ENCODE assay signal across 28 cellular contexts in genomic region chr5:131987251-131987650, GRCh38. TPM values are rescaled to one million over a fixed set of nuclear protein-coding genes. Genes with fewer than 3 reads are reported as not detected.
DNase-seq lines count a peak whose midpoint lies in the region; ATAC-seq, FAIRE-seq and TF ChIP-seq lines count a peak whose summit lies in the region.
"Had no signal": no experiment of that assay in that cellular context is flagged by ENCODE, and none has a peak within 500 bp of the region (broad histone marks: within the 10 kb centered on the region; RNA-seq: fewer than 3 reads in every experiment).

No MANE protein-coding gene starts in this region.

- H3K4me1 ChIP-seq in GM23338 (ENCODE audit: insufficient read depth) (no peaks in the 10 kb centered on the region), kidney (ENCODE audit: control insufficient read depth in 1 of 2, insufficient read depth in 1 of 2, low read depth in 1 of 2, low read length in 2 of 2) (no peaks in the 10 kb centered on the region), BE2C (no peaks in the 10 kb centered on the region)

- DNase-seq in GM23338 (ENCODE audit: low spot score) (no peak), kidney (peak; percentile 39), BE2C (no peak), HUDEP-2 (lab: John Stamatoyannopoulos, UW; ENCODE audit: unreplicated experiment in 76 of 76) (no peak)
- DNase-seq in stimulated activated effector memory CD8-positive, alpha-beta T cell treated with anti-CD3 and anti-CD28 coated beads, Interleukin-12 subunit alpha, Interleukin-12 subunit beta, amount 100 ng/mL, for 72 hours (ENCODE audit: low spot score in 2 of 2) = no peak
- DNase-seq: AML-193; C1 segment of cervical spinal cord; CD4-positive, alpha-beta memory T cell; COR-L47; GOT3; HCEC 1CT; NCI-H1048; NCI-H1417 treated with DMSO at 0.1 percent for 48 hours; NCI-H187; NCI-H2081 treated with DMSO at 0.1 percent for 48 hours; NCI-H2171; NCI-H226; NCI-H510A; NCI-H69; RPMI8226; SHP77 treated with DMSO at 0.1 percent for 48 hours had no signal

- H3K9me3 ChIP-seq in kidney (ENCODE audit: control insufficient read depth in 1 of 2, low read length in 2 of 2) (no peaks in the 10 kb centered on the region), BE2C (no peaks in the 10 kb centered on the region)

- ATAC-seq in GM23338 = no peak
- no peak for ATAC-seq in stimulated activated effector memory CD8-positive, alpha-beta T cell treated with anti-CD3 and anti-CD28 coated beads, Interleukin-12 subunit alpha, Interleukin-12 subunit beta, amount 100 ng/mL, for 72 hours
- no peak for ATAC-seq in HG02840 (IDR thresholded peaks at IDR 0.05; ENCODE audit: low FRiP score, unreplicated experiment)

- no peak overlapping the region for H3K4me3 Mint-ChIP-seq in GM23338
- H3K4me3 Mint-ChIP-seq in stimulated activated effector memory CD8-positive, alpha-beta T cell treated with anti-CD3 and anti-CD28 coated beads, Interleukin-12 subunit alpha, Interleukin-12 subunit beta, amount 100 ng/mL, for 72 hours = no peak overlapping the region

- H3F3A ChIP-seq in GM23338 (replicated peaks; ENCODE audit: low read depth) = no peaks in the 10 kb centered on the region

- H3K4me1 Mint-ChIP-seq in GM23338 = peaks cover 6% of the 10 kb centered on the region
- peaks cover 37% of the 10 kb centered on the region for H3K4me1 Mint-ChIP-seq in stimulated activated effector memory CD8-positive, alpha-beta T cell treated with anti-CD3 and anti-CD28 coated beads, Interleukin-12 subunit alpha, Interleukin-12 subunit beta, amount 100 ng/mL, for 72 hours

- intact Hi-C loops in kidney (cut with DNase I) = no loop called here

- H2AFZ ChIP-seq in GM23338 = no peak overlapping the region

- H3K79me2 ChIP-seq in GM23338 (replicated peaks; ENCODE audit: insufficient read depth) = no peaks in the 10 kb centered on the region

- H3K4me2 ChIP-seq in GM23338 = no peak overlapping the region

- H3K9ac ChIP-seq in kidney (ENCODE audit: low read length in 2 of 2) = no peak overlapping the region

- H3K4me3 ChIP-seq in GM23338 (no peak overlapping the region), kidney (ENCODE audit: low read length in 2 of 2) (no peak overlapping the region), BE2C (ENCODE audit: low read depth, low read length) (no peak overlapping the region)

- H3K27ac ChIP-seq in GM23338 (ENCODE audit: low read depth) (no peak overlapping the region), angular gyrus (ENCODE audit: low read depth, low read length) (peak overlapping the region; percentile 51), kidney (ENCODE audit: low read depth in 2 of 2, low read length in 2 of 2) (no peak overlapping the region)
- H3K27ac ChIP-seq: HL-60 had no signal

- H4K20me1 ChIP-seq in GM23338 (replicated peaks; ENCODE audit: insufficient read depth) = no peaks in the 10 kb centered on the region

- H3K27ac Mint-ChIP-seq in GM23338 = peak overlapping the region; percentile 38; the same call in 1 of the 2 replicates
- H3K27ac Mint-ChIP-seq in stimulated activated effector memory CD8-positive, alpha-beta T cell treated with anti-CD3 and anti-CD28 coated beads, Interleukin-12 subunit alpha, Interleukin-12 subunit beta, amount 100 ng/mL, for 72 hours = peak overlapping the region; percentile 6

- TF ChIP-seq CTCF in GM23338 (conservative IDR thresholded peaks at IDR 0.05; ENCODE audit: low read depth in 2 of 2) (no peak), kidney (IDR thresholded peaks at IDR 0.05; ENCODE audit: borderline replicate concordance, extremely low read depth, insufficient read depth) (no peak), BE2C (IDR thresholded peaks at IDR 0.05; ENCODE audit: low read depth, low read length) (no peak)

- no peaks in the 10 kb centered on the region for H3K9me2 ChIP-seq in GM23338 (ENCODE audit: insufficient read depth)

- H3K9me3 Mint-ChIP-seq in GM23338 = no peaks in the 10 kb centered on the region
- no peaks in the 10 kb centered on the region for H3K9me3 Mint-ChIP-seq in stimulated activated effector memory CD8-positive, alpha-beta T cell treated with anti-CD3 and anti-CD28 coated beads, Interleukin-12 subunit alpha, Interleukin-12 subunit beta, amount 100 ng/mL, for 72 hours
- H3K9me3 Mint-ChIP-seq: CD4-positive, alpha-beta memory T cell had no signal

- no peak for FAIRE-seq in kidney (lab: Jason Lieb, UNC)
- FAIRE-seq: A204.1, GM18507 had no signal

- H3K27me3 ChIP-seq in GM23338 (ENCODE audit: insufficient read depth) (no peaks in the 10 kb centered on the region), BE2C (no peaks in the 10 kb centered on the region)

- no peaks in the 10 kb centered on the region for H3K36me3 ChIP-seq in GM23338 (ENCODE audit: insufficient read depth)
- no peaks in the 10 kb centered on the region for H3K36me3 ChIP-seq in kidney (ENCODE audit: control insufficient read depth in 1 of 2, insufficient read depth in 2 of 2, low read length in 2 of 2)
- H3K36me3 ChIP-seq in BE2C = no peaks in the 10 kb centered on the region

- peaks cover 2% of the 10 kb centered on the region for H3K27me3 Mint-ChIP-seq in GM23338 (ENCODE audit: insufficient read depth, low read depth, poor library complexity)
- H3K27me3 Mint-ChIP-seq: CD4-positive, alpha-beta memory T cell had no signal

- H3K36me3 Mint-ChIP-seq in GM23338 (ENCODE audit: low read depth) = no peaks in the 10 kb centered on the region
- no peaks in the 10 kb centered on the region for H3K36me3 Mint-ChIP-seq in stimulated activated effector memory CD8-positive, alpha-beta T cell treated with anti-CD3 and anti-CD28 coated beads, Interleukin-12 subunit alpha, Interleukin-12 subunit beta, amount 100 ng/mL, for 72 hours
- H3K36me3 Mint-ChIP-seq: CD4-positive, alpha-beta memory T cell had no signal

TF ChIP-seq in GM23338, 12 proteins besides CTCF, POLR2A, EP300 and RAD21:
- no peak for TF ChIP-seq JUNB (IDR thresholded peaks at IDR 0.05; ENCODE audit: unreplicated experiment)
TF ChIP-seq in GM23338: peak in this region for 0.

RNA-seq across cellular contexts. Expression of gene ACSL6, which starts 24.2 kb away (rescaled TPM):
- 3.6 and 4.6 TPM in 2 replicates for total RNA-seq in GM23338 (2014; rRNA removed; shearing (Covaris generic))
- polyA plus RNA-seq in GM23338 (2016; fragmentation: Nextera tagmentation; extraction: Ambion mirVana) = 0.76 and 1.1 TPM in 2 replicates
- total RNA-seq in kidney = 1.4 TPM
- 2.1 TPM for polyA plus RNA-seq in kidney (ENCODE audit: insufficient read depth, low read depth, low replicate concordance)
- 1.9 TPM for polyA plus RNA-seq in BE2C (2012; ENCODE audit: insufficient read depth, insufficient read length, low read depth)

RNA-seq across cellular contexts. Expression of gene MEIKIN, which starts 41.8 kb away (rescaled TPM):
- total RNA-seq in GM23338 (2014; rRNA removed; shearing (Covaris generic)) = not detected in 2 replicates
- polyA plus RNA-seq in GM23338 (2016; fragmentation: Nextera tagmentation; extraction: Ambion mirVana) (not detected in 2 replicates), kidney (ENCODE audit: insufficient read depth, low read depth, low replicate concordance) (not detected)
- total RNA-seq in kidney = 0.63 TPM
- polyA plus RNA-seq in BE2C (2012; ENCODE audit: insufficient read depth, insufficient read length, low read depth) = not detected
- total RNA-seq: Daoy, G401 had no signal
- polyA plus RNA-seq: CD4-positive, alpha-beta memory T cell had no signal
